ENCODE assay signal across 8 cellular contexts in genomic region chr20:45545754-45546453, GRCh38. TPM values are rescaled to one million over a fixed set of nuclear protein-coding genes. Genes with fewer than 3 reads are reported as not detected.
DNase-seq lines count a peak whose midpoint lies in the region; ATAC-seq and TF ChIP-seq lines count a peak whose summit lies in the region.

No MANE protein-coding gene starts in this region.

- no peaks in the 10 kb centered on the region for H3K4me1 Mint-ChIP-seq in CD8-positive, alpha-beta memory T cell

- no peak overlapping the region for H2BK12ac ChIP-seq in neuronal stem cell (ENCODE audit: low read length)

- no peak overlapping the region for H3K4me3 ChIP-seq in LNCaP clone FGC (ENCODE audit: low read depth, low read length)
- no peak overlapping the region for H3K4me3 ChIP-seq in neuronal stem cell (ENCODE audit: low read length in 2 of 2)
- no peak overlapping the region for H3K4me3 ChIP-seq in Peyer's patch
- H3K4me3 ChIP-seq in CD8-positive, alpha-beta memory T cell (ENCODE audit: low read length) = no peak overlapping the region

- H3K9me3 ChIP-seq in neuronal stem cell (replicated peaks in 1 of 2; ENCODE audit: control insufficient read depth in 2 of 2, insufficient read depth in 1 of 2, low read depth in 1 of 2, low read length in 2 of 2) (no peaks in the 10 kb centered on the region), Peyer's patch (no peaks in the 10 kb centered on the region)
- no peaks in the 10 kb centered on the region for H3K9me3 ChIP-seq in CD8-positive, alpha-beta memory T cell (ENCODE audit: low read length)

- H2AK5ac ChIP-seq in neuronal stem cell (ENCODE audit: low read depth, low read length) = no peak overlapping the region

- H3K4me2 ChIP-seq in neuronal stem cell (ENCODE audit: insufficient read depth, low read length, poor library complexity, severe bottlenecking) = no peak overlapping the region

- in situ Hi-C loops in G401 (cut with HindIII; ENCODE audit: low sequenced_read_pairs) = no loop called here

- ATAC-seq in stimulated activated naive CD8-positive, alpha-beta T cell treated with anti-CD3 and anti-CD28 coated beads, Interleukin-15, Interleukin-2, amounts not matched to agents 100 U/mL and 50 U/mL, for 24 hours = no peak

- TF ChIP-seq POLR2A in Peyer's patch (IDR thresholded peaks at IDR 0.05) = no peak

- no peak overlapping the region for H2BK5ac ChIP-seq in neuronal stem cell (ENCODE audit: low read length)

- H3K14ac ChIP-seq in neuronal stem cell (ENCODE audit: low read length) = no peak overlapping the region

- H3K4me1 ChIP-seq in neuronal stem cell (ENCODE audit: control insufficient read depth in 2 of 2, insufficient read depth in 1 of 2, low read depth in 1 of 2, low read length in 2 of 2) = no peaks in the 10 kb centered on the region
- no peaks in the 10 kb centered on the region for H3K4me1 ChIP-seq in Peyer's patch
- no peaks in the 10 kb centered on the region for H3K4me1 ChIP-seq in CD8-positive, alpha-beta memory T cell (ENCODE audit: insufficient read depth, low read length)

- no peaks in the 10 kb centered on the region for H3K36me3 Mint-ChIP-seq in CD8-positive, alpha-beta memory T cell

- WGBS in neuronal stem cell (ENCODE audit: extremely low coverage in 2 of 2, insufficient read length in 2 of 2, insufficient replicate concordance in 1 of 2), 2 donors = no CpG with 5 or more reads among the region's 5 CpGs

- no peak overlapping the region for H3K27ac Mint-ChIP-seq in CD8-positive, alpha-beta memory T cell

- CTCF ChIA-PET in CD8-positive, alpha-beta memory T cell (lab: Charles Lee) = no interaction called here

- TF ChIP-seq CTCF in LNCaP clone FGC (IDR thresholded peaks at IDR 0.05; ENCODE audit: control insufficient read depth, extremely low read depth, insufficient read depth) (peak; percentile 60), Peyer's patch (IDR thresholded peaks at IDR 0.05) (peak in 3 of 6 experiments; percentile 44 to 49 (median 46))

- peaks cover 0 to 14% (median 0%) of the 10 kb centered on the region in 3 experiments for H3K27me3 ChIP-seq in neuronal stem cell (ENCODE audit: control insufficient read depth in 3 of 3, insufficient read depth in 3 of 3, low read depth in 1 of 3, low read length in 3 of 3)
- H3K27me3 ChIP-seq in Peyer's patch = no peaks in the 10 kb centered on the region
- peaks cover 5% of the 10 kb centered on the region for H3K27me3 ChIP-seq in CD8-positive, alpha-beta memory T cell (ENCODE audit: insufficient read depth, low read length, poor library complexity, severe bottlenecking)

- DNase-seq in G401 (ENCODE audit: low spot score) = peak; percentile 10
- no peak for DNase-seq in LNCaP clone FGC (ENCODE audit: low read depth)
- DNase-seq in dermis blood vessel endothelial cell = peak; percentile 7
- DNase-seq in neuronal stem cell (ENCODE audit: low spot score) = peak; percentile 29
- no peak for DNase-seq in Peyer's patch
- DNase-seq in stimulated activated naive CD8-positive, alpha-beta T cell treated with anti-CD3 and anti-CD28 coated beads, Interleukin-15, Interleukin-2, amounts not matched to agents 100 U/mL and 50 U/mL, for 24 hours = no peak
- no peak for DNase-seq in CD8-positive, alpha-beta memory T cell
- DNase-seq in putamen (ENCODE audit: low spot score) = no peak

- H3K18ac ChIP-seq in neuronal stem cell (ENCODE audit: low read length) = no peak overlapping the region

- H3K23ac ChIP-seq in neuronal stem cell (ENCODE audit: low read depth, low read length, poor library complexity) = no peak overlapping the region

- POLR2A ChIA-PET in CD8-positive, alpha-beta memory T cell (lab: Charles Lee) = no interaction called here

- H2BK120ac ChIP-seq in neuronal stem cell (ENCODE audit: low read depth, low read length) = no peak overlapping the region

- H2AFZ ChIP-seq in neuronal stem cell (ENCODE audit: low read length) = no peak overlapping the region

- H3K27ac ChIP-seq in neuronal stem cell (replicated peaks; ENCODE audit: low read length) (no peak overlapping the region), Peyer's patch (no peak overlapping the region)
- H3K27ac ChIP-seq in CD8-positive, alpha-beta memory T cell (ENCODE audit: low read depth, low read length) = no peak overlapping the region

- no peak overlapping the region for H3K4ac ChIP-seq in neuronal stem cell (ENCODE audit: low read length)

- no peak overlapping the region for H3K9ac ChIP-seq in neuronal stem cell (ENCODE audit: low read depth, low read length, poor library complexity)

- H2BK15ac ChIP-seq in neuronal stem cell (ENCODE audit: low read length) = no peak overlapping the region

- H3K27me3 Mint-ChIP-seq in CD8-positive, alpha-beta memory T cell = peaks cover 18 to 44% of the 10 kb centered on the region in 2 donors

- H3K79me1 ChIP-seq in neuronal stem cell (ENCODE audit: low read depth, low read length) = no peaks in the 10 kb centered on the region

- no peak overlapping the region for H4K8ac ChIP-seq in neuronal stem cell (ENCODE audit: low read depth, low read length)

- H3K4me3 Mint-ChIP-seq in CD8-positive, alpha-beta memory T cell = no peak overlapping the region

- peaks cover 0 to 3% (median 0%) of the 10 kb centered on the region in 5 donors for H3K9me3 Mint-ChIP-seq in CD8-positive, alpha-beta memory T cell

- H4K91ac ChIP-seq in neuronal stem cell (ENCODE audit: low read depth, low read length, poor library complexity) = no peak overlapping the region

- H3K36me3 ChIP-seq in neuronal stem cell (replicated peaks in 1 of 2; ENCODE audit: control insufficient read depth in 2 of 2, insufficient read depth in 2 of 2, low read length in 2 of 2) (no peaks in the 10 kb centered on the region), Peyer's patch (no peaks in the 10 kb centered on the region)
- H3K36me3 ChIP-seq in CD8-positive, alpha-beta memory T cell (ENCODE audit: insufficient read depth, low read length) = no peaks in the 10 kb centered on the region

RNA-seq across cellular contexts. Expression of gene EPPIN, which starts 1.3 kb away (rescaled TPM):
- total RNA-seq in G401 (2014; rRNA removed; shearing (Covaris generic)) = not detected in 2 replicates
- total RNA-seq in dermis blood vessel endothelial cell = not detected in 2 replicates
- not detected for polyA plus RNA-seq in neuronal stem cell (2013, experiment 1 of 2)
- not detected for polyA plus RNA-seq in neuronal stem cell (2013, experiment 2 of 2)
- not detected for total RNA-seq in Peyer's patch
- total RNA-seq in CD8-positive, alpha-beta memory T cell = not detected
- not detected for polyA plus RNA-seq in CD8-positive, alpha-beta memory T cell

RNA-seq across cellular contexts. Expression of gene WFDC6, which starts 6.6 kb away (rescaled TPM):
- not detected in 2 replicates for total RNA-seq in G401 (2014; rRNA removed; shearing (Covaris generic))
- total RNA-seq in dermis blood vessel endothelial cell = not detected in 2 replicates
- polyA plus RNA-seq in neuronal stem cell (2013, experiment 1 of 2) = not detected
- not detected for polyA plus RNA-seq in neuronal stem cell (2013, experiment 2 of 2)
- not detected for total RNA-seq in Peyer's patch
- not detected for total RNA-seq in CD8-positive, alpha-beta memory T cell
- not detected for polyA plus RNA-seq in CD8-positive, alpha-beta memory T cell

RNA-seq across cellular contexts. Expression of gene SPINT3, which starts 30.5 kb away (rescaled TPM):
- not detected in 2 replicates for total RNA-seq in G401 (2014; rRNA removed; shearing (Covaris generic))
- total RNA-seq in dermis blood vessel endothelial cell (not detected in 2 replicates), Peyer's patch (not detected)
- polyA plus RNA-seq in neuronal stem cell (2013, experiment 1 of 2) = not detected
- not detected for polyA plus RNA-seq in neuronal stem cell (2013, experiment 2 of 2)
- not detected for total RNA-seq in CD8-positive, alpha-beta memory T cell
- not detected for polyA plus RNA-seq in CD8-positive, alpha-beta memory T cell

RNA-seq across cellular contexts. Expression of gene WFDC8, which starts 33.2 kb away (rescaled TPM):
- total RNA-seq in G401 (2014; rRNA removed; shearing (Covaris generic)) = not detected in 2 replicates
- total RNA-seq in dermis blood vessel endothelial cell (not detected in 2 replicates), Peyer's patch (not detected)
- not detected for polyA plus RNA-seq in neuronal stem cell (2013, experiment 1 of 2)
- not detected for polyA plus RNA-seq in neuronal stem cell (2013, experiment 2 of 2)
- total RNA-seq in CD8-positive, alpha-beta memory T cell = not detected
- not detected for polyA plus RNA-seq in CD8-positive, alpha-beta memory T cell

Comparison
In these comparisons a context has a peak if more than half of its experiments do, and no peak if none do; other contexts are left out.
1. DNase-seq: peak in G401 (single experiment), dermis blood vessel endothelial cell (single experiment) and neuronal stem cell (single experiment); none in LNCaP clone FGC (single experiment), Peyer's patch (0 of 3), stimulated activated naive CD8-positive, alpha-beta T cell treated with anti-CD3 and anti-CD28 coated beads, Interleukin-15, Interleukin-2, amounts not matched to agents 100 U/mL and 50 U/mL, for 24 hours (single experiment), CD8-positive, alpha-beta memory T cell (0 of 5) and putamen (single experiment).